Comparison of ENCODE assay signal across 8 cellular contexts in genomic region chr3:19146685-19147650, GRCh38. TPM values are rescaled to one million over a fixed set of nuclear protein-coding genes. Genes with fewer than 3 reads are reported as not detected.
DNase-seq lines count a peak whose midpoint lies in the region; ATAC-seq and TF ChIP-seq lines count a peak whose summit lies in the region.

No MANE protein-coding gene starts in this region.

- H3K4me1 Mint-ChIP-seq in CD8-positive, alpha-beta T cell (ENCODE audit: low read depth), result peaks cover 14% of the 10 kb centered on the region

- H3K4me1 ChIP-seq in CD8-positive, alpha-beta T cell (ENCODE audit: insufficient read depth, low read length), result peaks cover 21% of the 10 kb centered on the region
- H3K4me1 ChIP-seq in NT2/D1 (ENCODE audit: insufficient read depth, insufficient read length) (no peaks in the 10 kb centered on the region), esophagus (ENCODE audit: control insufficient read depth in 2 of 2, insufficient read depth in 2 of 2, low read length in 1 of 2) (peaks cover 5 to 11% of the 10 kb centered on the region in 2 donors)

- H3K9me3 Mint-ChIP-seq in CD8-positive, alpha-beta T cell, result peaks cover 6% of the 10 kb centered on the region

- H3K27me3 Mint-ChIP-seq in CD8-positive, alpha-beta T cell (ENCODE audit: low read depth), result peaks cover 21% of the 10 kb centered on the region

- ATAC-seq in CD8-positive, alpha-beta T cell, result peak; percentile 72
- peak; percentile 75 for ATAC-seq in GM21360 (IDR thresholded peaks at IDR 0.05; ENCODE audit: unreplicated experiment)

- CTCF ChIA-PET in CD8-positive, alpha-beta T cell (lab: Charles Lee), result interaction anchor here (0.6 kb wide), 1 partner anchor 1885 kb away, joined by 3 read pairs; no protein-coding TSS in a partner anchor

- peak overlapping the region; percentile 88 for H3K27ac Mint-ChIP-seq in CD8-positive, alpha-beta T cell

- 0 to 1% methylated on average over 51 to 60 of the region's 60 CpGs for WGBS in esophagus, 2 donors

- peak overlapping the region; percentile 40 for H3K27ac ChIP-seq in CD8-positive, alpha-beta T cell (ENCODE audit: low read depth, low read length)
- peak overlapping the region in 1 of 2 donors; percentile 36 for H3K27ac ChIP-seq in esophagus (ENCODE audit: low read depth in 2 of 2, low read length in 1 of 2)

- H3K9me3 ChIP-seq in CD8-positive, alpha-beta T cell (ENCODE audit: low read length), result no peaks in the 10 kb centered on the region
- no peaks in the 10 kb centered on the region for H3K9me3 ChIP-seq in NT2/D1 (ENCODE audit: insufficient read depth, low read length)
- peaks cover 0 to 2% of the 10 kb centered on the region in 2 donors for H3K9me3 ChIP-seq in esophagus (ENCODE audit: control insufficient read depth in 2 of 2, insufficient read depth in 1 of 2, low read depth in 1 of 2, low read length in 1 of 2)

- TF ChIP-seq CTCF in CD8-positive, alpha-beta T cell (IDR thresholded peaks at IDR 0.05), result peak; percentile 54

- peak overlapping the region; percentile 93 for H3K4me3 Mint-ChIP-seq in CD8-positive, alpha-beta T cell

- peak overlapping the region; percentile 75 for H3K4me3 ChIP-seq in CD8-positive, alpha-beta T cell (ENCODE audit: low read depth, low read length)
- H3K4me3 ChIP-seq in NT2/D1 (ENCODE audit: insufficient read length, low read depth), result peak overlapping the region; percentile 77
- H3K4me3 ChIP-seq in esophagus (ENCODE audit: low read depth in 1 of 2, low read length in 2 of 2), result peak overlapping the region; percentile 40 to 50

- H3K9ac ChIP-seq in NT2/D1 (ENCODE audit: insufficient read length, low read depth), result peak overlapping the region; percentile 89

- no peaks in the 10 kb centered on the region for H3K27me3 ChIP-seq in CD8-positive, alpha-beta T cell (ENCODE audit: insufficient read depth, low read length)
- H3K27me3 ChIP-seq in NT2/D1 (ENCODE audit: insufficient read depth, insufficient read length) (peaks cover 16% of the 10 kb centered on the region), esophagus (ENCODE audit: control insufficient read depth in 1 of 2, insufficient read depth in 2 of 2, low read length in 2 of 2) (no peaks in the 10 kb centered on the region)

- POLR2A ChIA-PET in CD8-positive, alpha-beta T cell (lab: Charles Lee), result interaction anchor here (0.7 kb wide), 1 partner anchor 14 kb away, joined by 3 read pairs; no protein-coding TSS in a partner anchor

- no peaks in the 10 kb centered on the region for H3K36me3 ChIP-seq in CD8-positive, alpha-beta T cell (ENCODE audit: insufficient read depth, low read length)
- H3K36me3 ChIP-seq in NT2/D1 (ENCODE audit: insufficient read depth, insufficient read length, low read length) (no peaks in the 10 kb centered on the region), esophagus (ENCODE audit: control insufficient read depth in 2 of 2, insufficient read depth in 2 of 2, low read length in 1 of 2) (no peaks in the 10 kb centered on the region)

- peak; percentile 33 to 86 (median 58) for DNase-seq in CD8-positive, alpha-beta T cell
- DNase-seq in HT1080 (ENCODE audit: low read depth), result peak; percentile 54
- DNase-seq in NT2/D1 (ENCODE audit: low read depth, low spot score), result peak; percentile 71
- DNase-seq in activated T-cell treated with anti-CD3 and anti-CD28 coated beads, Interleukin-2, amount 50 U/mL, for 1 hour, result peak; percentile 67
- peak; percentile 48 for DNase-seq in mucosa of gallbladder (ENCODE audit: low spot score)
- DNase-seq in stimulated activated CD8-positive, alpha-beta memory T cell treated with anti-CD3 and anti-CD28 coated beads, Interleukin-4, amount 100 ng/mL, for 1 hour (ENCODE audit: low read depth in 2 of 2, low spot score in 1 of 2), result peak; percentile 13 to 22

- H3K36me3 Mint-ChIP-seq in CD8-positive, alpha-beta T cell, result peaks cover 4% of the 10 kb centered on the region

- intact Hi-C loops in CD8-positive, alpha-beta T cell (cut with DNase I, micrococcal nuclease), result loop anchor here (5.0 to 10.0 kb wide), 3 partner anchors 800 to 1402 kb away; partner anchors contain the start of genes KAT2B (in 1 of the 2), RAB5A (in 1 of the 2) and TBC1D5 (in 1 of the 2)

RNA-seq across cellular contexts. Expression of gene KCNH8, which starts 1.3 kb away (rescaled TPM):
- under 1 TPM; 0.14 to 0.16 TPM for total RNA-seq in CD8-positive, alpha-beta T cell
- not detected in 2 replicates for total RNA-seq in HT1080 (2014; rRNA removed; shearing (Covaris generic))
- 0.16 TPM in 1 of 2 replicates, not detected in the other for polyA plus RNA-seq in HT1080 (2015; cell fraction: cytosol; rRNA removed)
- 0.41 and 0.48 TPM in 2 replicates for polyA plus RNA-seq in HT1080 (2015; cell fraction: nucleus; rRNA removed)
- under 1 TPM; 0.05 to 0.06 TPM for polyA plus RNA-seq in esophagus
- 0.89 TPM for total RNA-seq in mucosa of gallbladder

Comparison
In these comparisons a context has a peak if more than half of its experiments do, and no peak if none do; other contexts are left out.
1. DNase-seq: peak in every context shown above with its lines; median percentile 71 in NT2/D1; 67 in activated T-cell treated with anti-CD3 and anti-CD28 coated beads, Interleukin-2, amount 50 U/mL, for 1 hour; 58 in CD8-positive, alpha-beta T cell; 54 in HT1080; 48 in mucosa of gallbladder; 18 in stimulated activated CD8-positive, alpha-beta memory T cell treated with anti-CD3 and anti-CD28 coated beads, Interleukin-4, amount 100 ng/mL, for 1 hour.